In the genomic region with DNA sequence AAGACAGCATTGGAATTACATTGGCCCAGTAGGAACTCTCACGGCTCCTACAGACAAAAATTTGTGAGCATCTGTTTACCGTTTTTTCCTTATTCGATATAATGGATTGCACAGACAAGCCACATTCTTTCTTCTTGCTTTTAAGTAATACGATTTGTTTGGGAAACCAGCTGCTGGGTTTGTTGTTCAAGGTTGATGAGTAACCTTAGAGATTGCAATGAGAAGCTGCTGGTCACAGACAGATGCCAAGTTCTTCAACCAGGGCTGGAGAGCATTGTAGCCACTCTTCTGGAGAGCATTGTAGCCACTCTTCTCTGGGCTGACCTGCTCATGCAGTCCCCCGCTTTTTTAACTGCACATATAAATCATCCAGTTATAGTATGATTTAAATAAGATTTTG, we compare ENCODE assay signal across 1 cellular context.
TF ChIP-seq lines count a peak whose summit lies in the region.

No MANE protein-coding gene starts in this region.

TF ChIP-seq in GM23338, 12 proteins besides CTCF, POLR2A, EP300 and RAD21 (continued from another document):
- TF ChIP-seq, protein P1, sequence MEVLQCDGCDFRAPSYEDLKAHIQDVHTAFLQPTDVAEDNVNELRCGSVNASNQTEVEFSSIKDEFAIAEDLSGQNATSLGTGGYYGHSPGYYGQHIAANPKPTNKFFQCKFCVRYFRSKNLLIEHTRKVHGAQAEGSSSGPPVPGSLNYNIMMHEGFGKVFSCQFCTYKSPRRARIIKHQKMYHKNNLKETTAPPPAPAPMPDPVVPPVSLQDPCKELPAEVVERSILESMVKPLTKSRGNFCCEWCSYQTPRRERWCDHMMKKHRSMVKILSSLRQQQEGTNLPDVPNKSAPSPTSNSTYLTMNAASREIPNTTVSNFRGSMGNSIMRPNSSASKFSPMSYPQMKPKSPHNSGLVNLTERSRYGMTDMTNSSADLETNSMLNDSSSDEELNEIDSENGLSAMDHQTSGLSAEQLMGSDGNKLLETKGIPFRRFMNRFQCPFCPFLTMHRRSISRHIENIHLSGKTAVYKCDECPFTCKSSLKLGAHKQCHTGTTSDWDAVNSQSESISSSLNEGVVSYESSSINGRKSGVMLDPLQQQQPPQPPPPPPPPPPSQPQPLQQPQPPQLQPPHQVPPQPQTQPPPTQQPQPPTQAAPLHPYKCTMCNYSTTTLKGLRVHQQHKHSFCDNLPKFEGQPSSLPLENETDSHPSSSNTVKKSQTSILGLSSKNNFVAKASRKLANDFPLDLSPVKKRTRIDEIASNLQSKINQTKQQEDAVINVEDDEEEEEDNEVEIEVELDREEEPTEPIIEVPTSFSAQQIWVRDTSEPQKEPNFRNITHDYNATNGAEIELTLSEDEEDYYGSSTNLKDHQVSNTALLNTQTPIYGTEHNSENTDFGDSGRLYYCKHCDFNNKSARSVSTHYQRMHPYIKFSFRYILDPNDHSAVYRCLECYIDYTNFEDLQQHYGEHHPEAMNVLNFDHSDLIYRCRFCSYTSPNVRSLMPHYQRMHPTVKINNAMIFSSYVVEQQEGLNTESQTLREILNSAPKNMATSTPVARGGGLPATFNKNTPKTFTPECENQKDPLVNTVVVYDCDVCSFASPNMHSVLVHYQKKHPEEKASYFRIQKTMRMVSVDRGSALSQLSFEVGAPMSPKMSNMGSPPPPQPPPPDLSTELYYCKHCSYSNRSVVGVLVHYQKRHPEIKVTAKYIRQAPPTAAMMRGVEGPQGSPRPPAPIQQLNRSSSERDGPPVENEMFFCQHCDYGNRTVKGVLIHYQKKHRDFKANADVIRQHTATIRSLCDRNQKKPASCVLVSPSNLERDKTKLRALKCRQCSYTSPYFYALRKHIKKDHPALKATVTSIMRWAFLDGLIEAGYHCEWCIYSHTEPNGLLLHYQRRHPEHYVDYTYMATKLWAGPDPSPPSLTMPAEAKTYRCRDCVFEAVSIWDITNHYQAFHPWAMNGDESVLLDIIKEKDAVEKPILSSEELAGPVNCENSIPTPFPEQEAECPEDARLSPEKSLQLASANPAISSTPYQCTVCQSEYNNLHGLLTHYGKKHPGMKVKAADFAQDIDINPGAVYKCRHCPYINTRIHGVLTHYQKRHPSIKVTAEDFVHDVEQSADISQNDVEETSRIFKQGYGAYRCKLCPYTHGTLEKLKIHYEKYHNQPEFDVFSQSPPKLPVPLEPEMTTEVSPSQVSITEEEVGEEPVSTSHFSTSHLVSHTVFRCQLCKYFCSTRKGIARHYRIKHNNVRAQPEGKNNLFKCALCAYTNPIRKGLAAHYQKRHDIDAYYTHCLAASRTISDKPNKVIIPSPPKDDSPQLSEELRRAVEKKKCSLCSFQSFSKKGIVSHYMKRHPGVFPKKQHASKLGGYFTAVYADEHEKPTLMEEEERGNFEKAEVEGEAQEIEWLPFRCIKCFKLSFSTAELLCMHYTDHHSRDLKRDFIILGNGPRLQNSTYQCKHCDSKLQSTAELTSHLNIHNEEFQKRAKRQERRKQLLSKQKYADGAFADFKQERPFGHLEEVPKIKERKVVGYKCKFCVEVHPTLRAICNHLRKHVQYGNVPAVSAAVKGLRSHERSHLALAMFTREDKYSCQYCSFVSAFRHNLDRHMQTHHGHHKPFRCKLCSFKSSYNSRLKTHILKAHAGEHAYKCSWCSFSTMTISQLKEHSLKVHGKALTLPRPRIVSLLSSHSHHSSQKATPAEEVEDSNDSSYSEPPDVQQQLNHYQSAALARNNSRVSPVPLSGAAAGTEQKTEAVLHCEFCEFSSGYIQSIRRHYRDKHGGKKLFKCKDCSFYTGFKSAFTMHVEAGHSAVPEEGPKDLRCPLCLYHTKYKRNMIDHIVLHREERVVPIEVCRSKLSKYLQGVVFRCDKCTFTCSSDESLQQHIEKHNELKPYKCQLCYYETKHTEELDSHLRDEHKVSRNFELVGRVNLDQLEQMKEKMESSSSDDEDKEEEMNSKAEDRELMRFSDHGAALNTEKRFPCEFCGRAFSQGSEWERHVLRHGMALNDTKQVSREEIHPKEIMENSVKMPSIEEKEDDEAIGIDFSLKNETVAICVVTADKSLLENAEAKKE (CRISPR knock-in tag; IDR thresholded peaks at IDR 0.05), result no peak
- TF ChIP-seq, protein P2, sequence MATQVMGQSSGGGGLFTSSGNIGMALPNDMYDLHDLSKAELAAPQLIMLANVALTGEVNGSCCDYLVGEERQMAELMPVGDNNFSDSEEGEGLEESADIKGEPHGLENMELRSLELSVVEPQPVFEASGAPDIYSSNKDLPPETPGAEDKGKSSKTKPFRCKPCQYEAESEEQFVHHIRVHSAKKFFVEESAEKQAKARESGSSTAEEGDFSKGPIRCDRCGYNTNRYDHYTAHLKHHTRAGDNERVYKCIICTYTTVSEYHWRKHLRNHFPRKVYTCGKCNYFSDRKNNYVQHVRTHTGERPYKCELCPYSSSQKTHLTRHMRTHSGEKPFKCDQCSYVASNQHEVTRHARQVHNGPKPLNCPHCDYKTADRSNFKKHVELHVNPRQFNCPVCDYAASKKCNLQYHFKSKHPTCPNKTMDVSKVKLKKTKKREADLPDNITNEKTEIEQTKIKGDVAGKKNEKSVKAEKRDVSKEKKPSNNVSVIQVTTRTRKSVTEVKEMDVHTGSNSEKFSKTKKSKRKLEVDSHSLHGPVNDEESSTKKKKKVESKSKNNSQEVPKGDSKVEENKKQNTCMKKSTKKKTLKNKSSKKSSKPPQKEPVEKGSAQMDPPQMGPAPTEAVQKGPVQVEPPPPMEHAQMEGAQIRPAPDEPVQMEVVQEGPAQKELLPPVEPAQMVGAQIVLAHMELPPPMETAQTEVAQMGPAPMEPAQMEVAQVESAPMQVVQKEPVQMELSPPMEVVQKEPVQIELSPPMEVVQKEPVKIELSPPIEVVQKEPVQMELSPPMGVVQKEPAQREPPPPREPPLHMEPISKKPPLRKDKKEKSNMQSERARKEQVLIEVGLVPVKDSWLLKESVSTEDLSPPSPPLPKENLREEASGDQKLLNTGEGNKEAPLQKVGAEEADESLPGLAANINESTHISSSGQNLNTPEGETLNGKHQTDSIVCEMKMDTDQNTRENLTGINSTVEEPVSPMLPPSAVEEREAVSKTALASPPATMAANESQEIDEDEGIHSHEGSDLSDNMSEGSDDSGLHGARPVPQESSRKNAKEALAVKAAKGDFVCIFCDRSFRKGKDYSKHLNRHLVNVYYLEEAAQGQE (IDR thresholded peaks at IDR 0.05; ENCODE audit: unreplicated experiment), result no peak
- no peak for TF ChIP-seq NANOG (IDR thresholded peaks at IDR 0.05; ENCODE audit: borderline replicate concordance)
- no peak for TF ChIP-seq JUNB (IDR thresholded peaks at IDR 0.05; ENCODE audit: unreplicated experiment)
- no peak for TF ChIP-seq POLR2AphosphoS5 (IDR thresholded peaks at IDR 0.05; ENCODE audit: low read depth)
- no peak for TF ChIP-seq ZNF114 (CRISPR knock-in tag; IDR thresholded peaks at IDR 0.05)
- TF ChIP-seq EZH2phosphoT487 (IDR thresholded peaks at IDR 0.05; ENCODE audit: unreplicated experiment), result no peak
